In genomic region chr18:77254711-77255110, GRCh38 we compare ENCODE assay signal across 1 cellular context.
TF ChIP-seq lines count a peak whose summit lies in the region.

No MANE protein-coding gene starts in this region.

TF ChIP-seq in neural cell, 6 proteins besides CTCF, POLR2A, EP300 and RAD21:
- TF ChIP-seq MXI1 (conservative IDR thresholded peaks at IDR 0.05; ENCODE audit: poor library complexity, severe bottlenecking) = no peak
- TF ChIP-seq EZH2 (IDR thresholded peaks at IDR 0.05; ENCODE audit: borderline replicate concordance, insufficient read depth, low read length, poor library complexity, severe bottlenecking) = no peak
- no peak for TF ChIP-seq TAF1 (IDR thresholded peaks at IDR 0.05; ENCODE audit: low read depth)
- TF ChIP-seq SMC3 (conservative IDR thresholded peaks at IDR 0.05; ENCODE audit: poor library complexity) = no peak
- TF ChIP-seq REST (IDR thresholded peaks at IDR 0.05; ENCODE audit: borderline replicate concordance) = no peak
- no peak for TF ChIP-seq POLR2AphosphoS5 (IDR thresholded peaks at IDR 0.05)
TF ChIP-seq in neural cell: peak in this region for 0.
